Comparison of ENCODE assay signal across 8 cellular contexts in the genomic region with DNA sequence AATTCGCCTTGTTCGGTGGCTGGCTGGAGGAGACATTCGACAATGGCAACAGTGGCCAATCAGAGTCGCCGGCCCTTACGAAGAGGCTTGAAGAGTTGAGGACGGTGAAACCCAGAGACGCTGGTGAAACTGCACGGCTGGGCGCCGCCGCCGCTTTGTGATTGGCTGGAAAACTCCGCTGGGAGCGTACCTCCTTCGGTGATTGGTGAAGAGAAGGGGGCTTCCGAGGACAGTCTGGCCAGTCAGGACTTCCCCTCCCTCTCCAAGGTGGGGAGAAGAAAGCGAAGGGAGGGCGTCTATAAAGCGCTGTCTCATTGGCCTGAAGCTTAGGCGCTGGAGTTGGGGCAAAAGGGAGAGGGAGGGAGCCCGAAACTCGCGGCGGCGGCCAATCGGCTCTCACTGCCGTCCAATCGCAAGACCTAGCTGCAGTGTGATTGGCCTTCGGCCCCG. TPM values are rescaled to one million over a fixed set of nuclear protein-coding genes. Genes with fewer than 3 reads are reported as not detected.
DNase-seq lines count a peak whose midpoint lies in the region; ATAC-seq and TF ChIP-seq lines count a peak whose summit lies in the region.

No MANE protein-coding gene starts in this region.

- H4K20me1 ChIP-seq in OCI-LY3 (ENCODE audit: insufficient read depth, low read length) = peaks cover 32% of the 10 kb centered on the region

- TF ChIP-seq CTCF in OCI-LY3 (IDR thresholded peaks at IDR 0.05; ENCODE audit: low read depth, low read length) (no peak), heart right ventricle (IDR thresholded peaks at IDR 0.05) (no peak), parathyroid adenoma (IDR thresholded peaks at IDR 0.05) (no peak)

- H3K9me3 ChIP-seq in OCI-LY3 (ENCODE audit: insufficient read depth, low read length) = no peaks in the 10 kb centered on the region
- no peaks in the 10 kb centered on the region for H3K9me3 ChIP-seq in heart right ventricle
- no peaks in the 10 kb centered on the region for H3K9me3 ChIP-seq in parathyroid adenoma (ENCODE audit: control insufficient read depth, low read length)

- WGBS in heart right ventricle, 2 donors = 0% methylated on average over 31 of the region's 31 CpGs

- H3K79me2 ChIP-seq in OCI-LY3 (ENCODE audit: low read length) (peaks cover 57% of the 10 kb centered on the region), parathyroid adenoma (peaks cover 21% of the 10 kb centered on the region)

- H3K4me1 ChIP-seq in OCI-LY3 (ENCODE audit: low read length) (peaks cover 17% of the 10 kb centered on the region), heart right ventricle (peaks cover 0 to 37% (median 32%) of the 10 kb centered on the region in 9 donors), parathyroid adenoma (no peaks in the 10 kb centered on the region)

- H3K9ac ChIP-seq in OCI-LY3 (ENCODE audit: low read length) (peak overlapping the region; percentile 98), parathyroid adenoma (no peak overlapping the region)

- H3K4me3 ChIP-seq in OCI-LY3 (ENCODE audit: low read length) (peak overlapping the region; percentile 87), heart right ventricle (peak overlapping the region; percentile 74 to 95 (median 86)), parathyroid adenoma (ENCODE audit: low read depth, low read length) (peak overlapping the region; percentile 94)

- no peaks in the 10 kb centered on the region for H3K27me3 ChIP-seq in OCI-LY3 (ENCODE audit: low read depth, low read length)
- H3K27me3 ChIP-seq in heart right ventricle = no peaks in the 10 kb centered on the region
- no peaks in the 10 kb centered on the region for H3K27me3 ChIP-seq in parathyroid adenoma (ENCODE audit: control insufficient read depth, insufficient read depth, low read length)

- H3K27ac ChIP-seq in OCI-LY3 (ENCODE audit: low read length) (peak overlapping the region; percentile 97), heart right ventricle (peak overlapping the region; percentile 98 to 100 (median 99)), parathyroid adenoma (peak overlapping the region; percentile 98)

- H3K36me3 ChIP-seq in OCI-LY3 (replicated peaks; ENCODE audit: low read depth, low read length) (peaks cover 4% of the 10 kb centered on the region), heart right ventricle (peaks cover 0 to 21% (median 0%) of the 10 kb centered on the region in 9 donors), parathyroid adenoma (ENCODE audit: control insufficient read depth, insufficient read depth, low read length) (no peaks in the 10 kb centered on the region)

- H2AFZ ChIP-seq in OCI-LY3 (ENCODE audit: low read depth, low read length) = no peak overlapping the region
- H2AFZ ChIP-seq in parathyroid adenoma = peak overlapping the region; percentile 98

- ATAC-seq in GM21825 (IDR thresholded peaks at IDR 0.05; ENCODE audit: unreplicated experiment) = peak; percentile 67
- ATAC-seq in heart right ventricle = peak; percentile 84 to 93 (median 90)

- H3K4me2 ChIP-seq in OCI-LY3 (ENCODE audit: low read length) (peak overlapping the region; percentile 97), parathyroid adenoma (ENCODE audit: low read length) (peak overlapping the region; percentile 90)

- DNase-seq in GF-D8 (lab: John Stamatoyannopoulos, UW) (peak; percentile 100), KBM-7 (peak; percentile 100), amniotic epithelial cell (ENCODE audit: low read depth) (peak; percentile 100), heart right ventricle (peak; percentile 97 to 100), HK-2 (ENCODE audit: unreplicated experiment) (no peak)

- in situ Hi-C loops in KBM-7 (cut with MboI; ENCODE audit: low pct_unique_long_range_greater_than_20kb, low sequenced_read_pairs) = no loop called here

- intact Hi-C loops in heart right ventricle (cut with DNase I) = loop anchor here in 7 of 10 donors (5.0 to 10.0 kb wide), 7 partner anchors 38 to 330 kb away; partner anchors contain the start of gene LRRC58 (in 1 of the 7)

RNA-seq across cellular contexts. Expression of gene GSK3B, which starts 0.6 kb away (rescaled TPM):
- total RNA-seq in heart right ventricle = 10 to 100 TPM; 37.5 to 57.1 (median 51.1) TPM
- 1 to 10 TPM; 7.5 to 9.6 TPM for polyA plus RNA-seq in heart right ventricle
